Comparison of ENCODE assay signal across 17 cellular contexts in genomic region chr20:14219801-14220461, GRCh38.
DNase-seq lines count a peak whose midpoint lies in the region; ATAC-seq and TF ChIP-seq lines count a peak whose summit lies in the region.
"Had no signal": no experiment of that assay in that cellular context is flagged by ENCODE, and none has a peak within 500 bp of the region (broad histone marks: within the 10 kb centered on the region; RNA-seq: fewer than 3 reads in every experiment).

No MANE protein-coding gene starts in this region.

- TF ChIP-seq POLR2A in breast epithelium (IDR thresholded peaks at IDR 0.05) (no peak), sigmoid colon (IDR thresholded peaks at IDR 0.05) (no peak), prostate gland (IDR thresholded peaks at IDR 0.05) (no peak)

- H3K36me3 Mint-ChIP-seq in MCF 10A (ENCODE audit: insufficient read depth, unreplicated experiment), result no peaks in the 10 kb centered on the region
- H3K36me3 Mint-ChIP-seq: activated naive CD4-positive, alpha-beta T cell treated with anti-CD3 and anti-CD28 coated beads, Interleukin-2, amount 10 ng/mL, durations not matched to agents 7 days and 5 days had no signal

- no peak overlapping the region for H3K9ac ChIP-seq in colonic mucosa (ENCODE audit: low read depth in 2 of 2, low read length in 2 of 2)

- no peak for ATAC-seq in HG02870 (IDR thresholded peaks at IDR 0.05; ENCODE audit: unreplicated experiment)
- ATAC-seq: right cardiac atrium had no signal

- no peak overlapping the region for H3K27ac ChIP-seq in breast epithelium
- peak overlapping the region; percentile 74 for H3K27ac ChIP-seq in colonic mucosa
- no peak overlapping the region for H3K27ac ChIP-seq in sigmoid colon
- no peak overlapping the region for H3K27ac ChIP-seq in prostate gland
- H3K27ac ChIP-seq: epithelial cell of prostate, SJCRH30, VCaP had no signal

- no TSS peak for BruUV-seq in MCF 10A (replicated peaks; lab: Mats Ljungman, UMichigan)

- H3K9me3 ChIP-seq in breast epithelium (no peaks in the 10 kb centered on the region), colonic mucosa (no peaks in the 10 kb centered on the region), sigmoid colon (no peaks in the 10 kb centered on the region), prostate gland (no peaks in the 10 kb centered on the region)
- H3K9me3 ChIP-seq: MG63, SJCRH30 had no signal

- DNase-seq in MCF 10A (ENCODE audit: unreplicated experiment) (peak; percentile 63), breast epithelium (ENCODE audit: low spot score in 2 of 2) (no peak), NCI-H146 treated with DMSO at 0.1 percent for 48 hours (lab: John Stamatoyannopoulos, UW; ENCODE audit: unreplicated experiment) (peak; percentile 57), colonic mucosa (peak; percentile 87), sigmoid colon (peak; percentile 48), T1000 (lab: John Stamatoyannopoulos, UW) (no peak), prostate gland (ENCODE audit: low spot score) (no peak)
- DNase-seq: activated naive CD4-positive, alpha-beta T cell treated with anti-CD3 and anti-CD28 coated beads, Interleukin-2, amount 10 ng/mL, durations not matched to agents 7 days and 5 days; caudate nucleus; DMS79; MG63; stimulated activated naive CD4-positive, alpha-beta T cell had no signal

- no peak for TF ChIP-seq CTCF in MCF 10A (IDR thresholded peaks at IDR 0.05; ENCODE audit: unreplicated experiment)
- no peak for TF ChIP-seq CTCF in breast epithelium (IDR thresholded peaks at IDR 0.05)
- TF ChIP-seq CTCF in colonic mucosa (IDR thresholded peaks at IDR 0.05), result no peak
- TF ChIP-seq CTCF in sigmoid colon (IDR thresholded peaks at IDR 0.05), result no peak
- no peak for TF ChIP-seq CTCF in prostate gland (IDR thresholded peaks at IDR 0.05)

- POLR2A ChIA-PET in MCF 10A (lab: Yijun Ruan, JAX), result interaction anchor here (0.6 to 2.6 kb wide), 9 partner anchors 10 to 888 kb away, joined by 3 to 11 read pairs (median 5); no protein-coding TSS in a partner anchor

- peaks cover 30% of the 10 kb centered on the region for H3K4me1 Mint-ChIP-seq in MCF 10A (ENCODE audit: insufficient read depth, unreplicated experiment)
- H3K4me1 Mint-ChIP-seq: activated naive CD4-positive, alpha-beta T cell treated with anti-CD3 and anti-CD28 coated beads, Interleukin-2, amount 10 ng/mL, durations not matched to agents 7 days and 5 days had no signal

- no peaks in the 10 kb centered on the region for H3K27me3 Mint-ChIP-seq in MCF 10A (ENCODE audit: insufficient read depth, unreplicated experiment)
- H3K27me3 Mint-ChIP-seq: activated naive CD4-positive, alpha-beta T cell treated with anti-CD3 and anti-CD28 coated beads, Interleukin-2, amount 10 ng/mL, durations not matched to agents 7 days and 5 days had no signal

- H3K4me3 ChIP-seq in breast epithelium, result no peak overlapping the region
- no peak overlapping the region for H3K4me3 ChIP-seq in colonic mucosa
- no peak overlapping the region for H3K4me3 ChIP-seq in sigmoid colon
- no peak overlapping the region for H3K4me3 ChIP-seq in prostate gland
- H3K4me3 ChIP-seq: MG63, SJCRH30 had no signal

- H3K36me3 ChIP-seq in breast epithelium, result no peaks in the 10 kb centered on the region
- H3K36me3 ChIP-seq in colonic mucosa, result no peaks in the 10 kb centered on the region
- H3K36me3 ChIP-seq in sigmoid colon, result no peaks in the 10 kb centered on the region
- H3K36me3 ChIP-seq in prostate gland, result no peaks in the 10 kb centered on the region
- H3K36me3 ChIP-seq: MG63, SJCRH30 had no signal

- intact Hi-C loops in MCF 10A (cut with micrococcal nuclease) (no loop called here), breast epithelium (cut with DNase I; ENCODE audit: low total_unique reads) (no loop called here), colonic mucosa (cut with DNase I) (no loop called here), sigmoid colon (cut with DNase I) (no loop called here), prostate gland (cut with DNase I) (no loop called here)

- peak overlapping the region; percentile 80 for H3K27ac Mint-ChIP-seq in MCF 10A (ENCODE audit: low read depth, unreplicated experiment)
- H3K27ac Mint-ChIP-seq: activated naive CD4-positive, alpha-beta T cell treated with anti-CD3 and anti-CD28 coated beads, Interleukin-2, amount 10 ng/mL, durations not matched to agents 7 days and 5 days had no signal

- no peaks in the 10 kb centered on the region for H3K27me3 ChIP-seq in breast epithelium
- H3K27me3 ChIP-seq in colonic mucosa, result no peaks in the 10 kb centered on the region
- no peaks in the 10 kb centered on the region for H3K27me3 ChIP-seq in sigmoid colon
- H3K27me3 ChIP-seq in prostate gland (replicated peaks; ENCODE audit: insufficient read depth), result no peaks in the 10 kb centered on the region
- H3K27me3 ChIP-seq: MG63, SJCRH30 had no signal

- no peak for TF ChIP-seq EP300 in sigmoid colon (IDR thresholded peaks at IDR 0.05)

- H3K9me3 Mint-ChIP-seq in MCF 10A (ENCODE audit: unreplicated experiment), result peaks cover 6% of the 10 kb centered on the region

- no peaks in the 10 kb centered on the region for H3K4me1 ChIP-seq in breast epithelium
- H3K4me1 ChIP-seq in colonic mucosa, result peaks cover 5% of the 10 kb centered on the region
- H3K4me1 ChIP-seq in sigmoid colon, result peaks cover 0 to 6% (median 0%) of the 10 kb centered on the region in 4 donors
- H3K4me1 ChIP-seq in prostate gland (replicated peaks), result no peaks in the 10 kb centered on the region

- WGBS in sigmoid colon, 2 donors, result 32 to 69% methylated on average over 4 of the region's 4 CpGs
- 73% methylated on average over 4 of the region's 4 CpGs for WGBS in prostate gland

- CTCF ChIA-PET in MCF 10A (lab: Yijun Ruan, JAX), result interaction anchor here (0.6 to 2.2 kb wide), 6 partner anchors 9 to 1609 kb away, joined by 3 to 5 read pairs (median 3); no protein-coding TSS in a partner anchor

- no peak overlapping the region for H3K4me3 Mint-ChIP-seq in MCF 10A (ENCODE audit: unreplicated experiment)
- H3K4me3 Mint-ChIP-seq: activated naive CD4-positive, alpha-beta T cell treated with anti-CD3 and anti-CD28 coated beads, Interleukin-2, amount 10 ng/mL, durations not matched to agents 7 days and 5 days had no signal

Comparison
In these comparisons a context has a peak if more than half of its experiments do, and no peak if none do; other contexts are left out.
1. DNase-seq: peak in MCF 10A (single experiment), NCI-H146 treated with DMSO at 0.1 percent for 48 hours (single experiment), colonic mucosa (single experiment) and sigmoid colon (single experiment); none in breast epithelium (0 of 2), T1000 (single experiment) and prostate gland (single experiment).